16 cellular contexts compared by ENCODE assay signal in genomic region chrX:17027931-17028330, GRCh38.
DNase-seq lines count a peak whose midpoint lies in the region; ATAC-seq and TF ChIP-seq lines count a peak whose summit lies in the region.
"Had no signal": no experiment of that assay in that cellular context is flagged by ENCODE, and none has a peak within 500 bp of the region (broad histone marks: within the 10 kb centered on the region; RNA-seq: fewer than 3 reads in every experiment).

No MANE protein-coding gene starts in this region.

- no peaks in the 10 kb centered on the region for H3K9me3 ChIP-seq in gastroesophageal sphincter
- H3K9me3 ChIP-seq: BLaER1, Caco-2 had no signal

- H3K27me3 ChIP-seq in gastroesophageal sphincter: no peaks in the 10 kb centered on the region

- no peak for TF ChIP-seq CTCF in gastroesophageal sphincter (IDR thresholded peaks at IDR 0.05)

- H3K27ac ChIP-seq in cingulate gyrus (ENCODE audit: low read depth, low read length): peak overlapping the region; percentile 7
- H3K27ac ChIP-seq in gastroesophageal sphincter: peak overlapping the region; percentile 52 to 75 (median 65)
- H3K27ac ChIP-seq: BLaER1, GM23248 had no signal

- TF ChIP-seq POLR2A in gastroesophageal sphincter (IDR thresholded peaks at IDR 0.05): no peak

- H3K36me3 ChIP-seq in gastroesophageal sphincter: no peaks in the 10 kb centered on the region
- H3K36me3 ChIP-seq: BLaER1 had no signal

- no peak overlapping the region for H3K4me3 ChIP-seq in gastroesophageal sphincter
- H3K4me3 ChIP-seq: BLaER1, GM23248 had no signal

- ATAC-seq in gastroesophageal sphincter: no peak

- peaks cover 0 to 16% (median 0%) of the 10 kb centered on the region in 3 donors for H3K4me1 ChIP-seq in gastroesophageal sphincter
- H3K4me1 ChIP-seq: Caco-2 had no signal

- peak; percentile 34 for DNase-seq in NCI-H82 (lab: John Stamatoyannopoulos, UW)
- no peak for DNase-seq in NCI-H82 treated with DMSO at 0.1 percent for 48 hours (lab: John Stamatoyannopoulos, UW; ENCODE audit: unreplicated experiment)
- peak; percentile 72 to 82 for DNase-seq in NCI-H524 (lab: John Stamatoyannopoulos, UW)
- DNase-seq in activated CD4-positive, CD25-positive, alpha-beta regulatory T cell treated with anti-CD3 and anti-CD28 coated beads, Interleukin-2, amount 50 U/mL, for 72 hours: no peak
- DNase-seq in Kasumi-1 (lab: John Stamatoyannopoulos, UW): no peak
- no peak for DNase-seq in NCI-H526 treated with DMSO at 0.1 percent for 48 hours (lab: John Stamatoyannopoulos, UW)
- DNase-seq: 8988T; AML-193; Caco-2; CD8-positive, alpha-beta memory T cell; DMS79; GM23248; H7 had no signal

- no peak for TF ChIP-seq EP300 in gastroesophageal sphincter (IDR thresholded peaks at IDR 0.05)

- WGBS in gastroesophageal sphincter (ENCODE audit: low coverage in 1 of 2), 2 donors: 79% methylated on average over 2 of the region's 2 CpGs; no CpG with 5 or more reads in 1 of the 2 donors

Comparison
In these comparisons a context has a peak if more than half of its experiments do, and no peak if none do; other contexts are left out.
1. DNase-seq: peak in NCI-H82 (single experiment) and NCI-H524 (2 of 2); none in NCI-H82 treated with DMSO at 0.1 percent for 48 hours (single experiment), activated CD4-positive, CD25-positive, alpha-beta regulatory T cell treated with anti-CD3 and anti-CD28 coated beads, Interleukin-2, amount 50 U/mL, for 72 hours (single experiment), Kasumi-1 (0 of 2) and NCI-H526 treated with DMSO at 0.1 percent for 48 hours (single experiment).